Comparison of ENCODE assay signal across 16 cellular contexts in the genomic region with DNA sequence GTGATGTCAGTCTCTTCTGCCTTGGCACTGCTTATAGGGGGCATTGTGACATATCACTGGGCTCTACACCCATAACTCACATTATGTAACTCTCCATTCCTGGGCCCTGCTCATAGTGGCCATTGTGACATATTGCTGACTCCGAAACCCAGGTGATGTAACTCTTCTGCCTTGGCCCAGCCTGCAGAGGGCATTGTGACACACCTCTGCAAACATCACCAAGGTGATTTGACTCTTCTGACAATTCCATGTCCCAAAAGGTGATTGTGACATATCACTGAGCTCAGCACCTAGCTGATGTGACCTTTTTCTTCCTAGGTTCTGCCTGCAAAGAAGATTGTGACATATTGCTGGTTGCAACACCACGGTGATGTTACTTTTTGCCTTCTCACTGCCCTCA.
"Had no signal": no experiment of that assay in that cellular context is flagged by ENCODE, and none has a peak within 500 bp of the region (broad histone marks: within the 10 kb centered on the region; RNA-seq: fewer than 3 reads in every experiment).

No MANE protein-coding gene starts in this region.

- H3K36me3 ChIP-seq: ascending aorta, breast epithelium, gastroesophageal sphincter, heart right ventricle, pancreas, sigmoid colon, spleen had no signal

- H3K9me3 ChIP-seq: ascending aorta, breast epithelium, gastroesophageal sphincter, pancreas, sigmoid colon, testis had no signal

- H3K4me1 ChIP-seq: ascending aorta, breast epithelium, gastroesophageal sphincter, pancreas, sigmoid colon, spleen, testis had no signal

- H3K27ac ChIP-seq: ascending aorta, gastroesophageal sphincter, heart right ventricle, pancreas, sigmoid colon, spleen, testis had no signal

- H3K27me3 ChIP-seq: ascending aorta, breast epithelium, gastroesophageal sphincter, heart right ventricle, pancreas, sigmoid colon, spleen, testis had no signal

- ATAC-seq: gastroesophageal sphincter; heart right ventricle; left colon; naive thymus-derived CD8-positive, alpha-beta T cell; pancreas; stimulated activated naive CD8-positive, alpha-beta T cell treated with anti-CD3 and anti-CD28 coated beads, Interleukin-15, amount 100 ng/mL, for 72 hours had no signal

- H3K4me3 ChIP-seq: ascending aorta, breast epithelium, gastroesophageal sphincter, heart right ventricle, pancreas, sigmoid colon, spleen, testis had no signal

- DNase-seq: activated CD4-positive, alpha-beta T cell treated with anti-CD3 and anti-CD28 coated beads, Interleukin-2, amount 50 U/mL, for 1 hour; activated CD8-positive, alpha-beta memory T cell treated with anti-CD3 and anti-CD28 coated beads for 24 hours; activated naive CD4-positive, alpha-beta T cell; dermis blood vessel endothelial cell; heart right ventricle; left colon; mammary epithelial cell; naive thymus-derived CD8-positive, alpha-beta T cell; pancreas; sigmoid colon; spleen; stimulated activated naive CD8-positive, alpha-beta T cell treated with anti-CD3 and anti-CD28 coated beads, Interleukin-15, amount 100 ng/mL, for 72 hours; testis had no signal
